Comparison of ENCODE assay signal across 14 cellular contexts in genomic region chr2:232104076-232104646, GRCh38.
DNase-seq lines count a peak whose midpoint lies in the region; TF ChIP-seq lines count a peak whose summit lies in the region.
"Had no signal": no experiment of that assay in that cellular context is flagged by ENCODE, and none has a peak within 500 bp of the region (broad histone marks: within the 10 kb centered on the region; RNA-seq: fewer than 3 reads in every experiment).

No MANE protein-coding gene starts in this region.

- TF ChIP-seq CTCF in GM10248 (IDR thresholded peaks at IDR 0.05; ENCODE audit: control extremely low read depth, extremely low read depth, low read depth, missing control alignments), result no peak

- H2AFZ ChIP-seq in trophoblast cell (ENCODE audit: insufficient read depth, low read length, poor library complexity), result no peak overlapping the region
- H2AFZ ChIP-seq: GM23338 had no signal

- H3K79me1 ChIP-seq in trophoblast cell (ENCODE audit: low read length), result no peaks in the 10 kb centered on the region

- no peaks in the 10 kb centered on the region for H3K9me3 ChIP-seq in trophoblast cell (ENCODE audit: insufficient read depth, low read depth, low read length)

- no peaks in the 10 kb centered on the region for H3K36me3 ChIP-seq in trophoblast cell (ENCODE audit: control insufficient read depth in 1 of 2, insufficient read depth in 2 of 2, low read length in 2 of 2)

- H3K4me3 ChIP-seq in trophoblast cell (ENCODE audit: low read depth, low read length), result no peak overlapping the region
- H3K4me3 ChIP-seq: BLaER1 treated with 17β-estradiol and CSF1 and Interleukin-3, amounts not matched to agents 10 nM and 100 nM; GM23338 had no signal

- POLR2A ChIA-PET in GM10248 (lab: Yijun Ruan, JAX), result no interaction called here

- H2BK12ac ChIP-seq in trophoblast cell (ENCODE audit: low read length), result no peak overlapping the region

- H2BK5ac ChIP-seq in trophoblast cell (ENCODE audit: low read depth, low read length, poor library complexity), result no peak overlapping the region

- no peaks in the 10 kb centered on the region for H3K79me2 ChIP-seq in trophoblast cell (ENCODE audit: control insufficient read depth, insufficient read depth, low read length, poor library complexity)

- no peak overlapping the region for H3K14ac ChIP-seq in trophoblast cell (ENCODE audit: low read length)

- no peaks in the 10 kb centered on the region for H3K4me1 ChIP-seq in trophoblast cell (ENCODE audit: control insufficient read depth in 1 of 2, insufficient read depth in 2 of 2, low read length in 2 of 2)

- no peak overlapping the region for H4K12ac ChIP-seq in trophoblast cell (ENCODE audit: low read depth, low read length)

- no peak overlapping the region for H3K9ac ChIP-seq in trophoblast cell (ENCODE audit: low read length)
- H3K9ac ChIP-seq: BLaER1 treated with 17β-estradiol and CSF1 and Interleukin-3, amounts not matched to agents 10 nM and 100 nM had no signal

- H4K8ac ChIP-seq in trophoblast cell (ENCODE audit: low read depth, low read length), result no peak overlapping the region

- no peaks in the 10 kb centered on the region for H3K27me3 ChIP-seq in trophoblast cell (ENCODE audit: insufficient read depth, low read length)
- H3K27me3 ChIP-seq: BLaER1 treated with 17β-estradiol and CSF1 and Interleukin-3, amounts not matched to agents 10 nM and 100 nM had no signal

- no peak overlapping the region for H3K4me2 ChIP-seq in trophoblast cell (ENCODE audit: low read length)
- H3K4me2 ChIP-seq: BLaER1 treated with 17β-estradiol and CSF1 and Interleukin-3, amounts not matched to agents 10 nM and 100 nM; GM23338 had no signal

- H4K91ac ChIP-seq in trophoblast cell (ENCODE audit: low read depth, low read length), result no peak overlapping the region

- CTCF ChIA-PET in GM10248 (lab: Yijun Ruan, JAX), result interaction anchor here (1.3 to 1.6 kb wide), 2 partner anchors 13 to 15 kb away, joined by 3 to 4 read pairs; no protein-coding TSS in a partner anchor

- H3K18ac ChIP-seq in trophoblast cell (ENCODE audit: low read length), result no peak overlapping the region

- no peak overlapping the region for H2AK5ac ChIP-seq in trophoblast cell (ENCODE audit: low read length)

- DNase-seq in NOMO-1 treated with DMSO at 0.1 percent for 48 hours (lab: John Stamatoyannopoulos, UW; ENCODE audit: unreplicated experiment) (peak; percentile 2), NOMO-1 treated with dmso at 0.1 percent for 144 hours (lab: John Stamatoyannopoulos, UW; ENCODE audit: unreplicated experiment) (no peak), NCI-H226 (peak; percentile 12), epithelial cell of prostate (ENCODE audit: low read depth, low spot score) (no peak), trophoblast cell (peak; percentile 21 to 73), GM10248 (ENCODE audit: extremely low spot score) (no peak), NCI-H1694 (lab: John Stamatoyannopoulos, UW) (no peak), NCI-H1092 treated with DMSO at 0.1 percent for 48 hours (lab: John Stamatoyannopoulos, UW) (no peak)
- DNase-seq: CD8-positive, alpha-beta memory T cell; GDM1; NCI-H187 treated with DMSO at 0.1 percent for 48 hours; NCI-H446 treated with DMSO at 0.1 percent for 48 hours had no signal

- H3K27ac ChIP-seq in epithelial cell of prostate (peak overlapping the region; percentile 22), trophoblast cell (ENCODE audit: low read depth, low read length) (no peak overlapping the region)
- H3K27ac ChIP-seq: BLaER1 treated with 17β-estradiol and CSF1 and Interleukin-3, amounts not matched to agents 10 nM and 100 nM had no signal

- no peak overlapping the region for H3K4ac ChIP-seq in trophoblast cell (ENCODE audit: low read depth, low read length)

- no CpG with 5 or more reads among the region's 2 CpGs for WGBS in trophoblast cell (ENCODE audit: extremely low coverage, insufficient coverage, insufficient read length)

- no peak overlapping the region for H2BK120ac ChIP-seq in trophoblast cell (ENCODE audit: insufficient read depth, low read length, poor library complexity)

- H3K23ac ChIP-seq in trophoblast cell (ENCODE audit: low read length), result no peak overlapping the region

Comparison
In these comparisons a context has a peak if more than half of its experiments do, and no peak if none do; other contexts are left out.
1. DNase-seq: peak in NOMO-1 treated with DMSO at 0.1 percent for 48 hours (single experiment), NCI-H226 (single experiment) and trophoblast cell (2 of 2); none in NOMO-1 treated with dmso at 0.1 percent for 144 hours (single experiment), epithelial cell of prostate (single experiment), GM10248 (single experiment), NCI-H1694 (single experiment) and NCI-H1092 treated with DMSO at 0.1 percent for 48 hours (single experiment).